ENCODE assay signal across 11 cellular contexts in genomic region chr2:219645631-219646527, GRCh38. TPM values are rescaled to one million over a fixed set of nuclear protein-coding genes. Genes with fewer than 3 reads are reported as not detected.
A peak's percentile ranks its signal among the peaks of the same experiment; 100 is the strongest.
DNase-seq lines count a peak whose midpoint lies in the region; ATAC-seq, FAIRE-seq and TF ChIP-seq lines count a peak whose summit lies in the region.
"Had no signal": no experiment of that assay in that cellular context is flagged by ENCODE, and none has a peak within 500 bp of the region (broad histone marks: within the 10 kb centered on the region; RNA-seq: fewer than 3 reads in every experiment).

No MANE protein-coding gene starts in this region.

- H3K27me3 ChIP-seq in AG04450 (ENCODE audit: control insufficient read depth, insufficient read depth, low read length) (peaks cover 9% of the 10 kb centered on the region), MG63 (no peaks in the 10 kb centered on the region), endothelial cell of umbilical vein (ENCODE audit: control insufficient read depth in 2 of 2, insufficient read depth in 2 of 2, low read length in 2 of 2) (peaks cover 5 to 12% of the 10 kb centered on the region in 2 experiments)

- H3K4me1 ChIP-seq in endothelial cell of umbilical vein (ENCODE audit: control insufficient read depth, extremely low read depth, insufficient read depth, low read length): no peaks in the 10 kb centered on the region
- H3K4me1 ChIP-seq in mesodermal cell (ENCODE audit: control insufficient read depth, insufficient read depth, low read length, poor library complexity, severe bottlenecking): peaks cover 29% of the 10 kb centered on the region

- TF ChIP-seq CTCF in AG04450 (IDR thresholded peaks at IDR 0.05; ENCODE audit: low read depth, low read length): no peak
- TF ChIP-seq CTCF in endothelial cell of umbilical vein (IDR thresholded peaks at IDR 0.05; ENCODE audit: extremely low read depth in 1 of 2, insufficient read depth in 1 of 2, low read depth in 1 of 2, low read length in 2 of 2): no peak

- POLR2A ChIA-PET in AG04450 (lab: Yijun Ruan, JAX): interaction anchor here (0.7 to 1.1 kb wide), 4 partner anchors 43 to 1771 kb away, joined by 3 to 8 read pairs (median 5); no protein-coding TSS in a partner anchor
- POLR2A ChIA-PET in endothelial cell of umbilical vein (lab: Charles Lee): no interaction called here

- H3K9ac ChIP-seq in endothelial cell of umbilical vein (replicated peaks; ENCODE audit: extremely low read depth, insufficient read depth, low read length): no peak overlapping the region

- no peaks in the 10 kb centered on the region for H3K36me3 ChIP-seq in MG63
- H3K36me3 ChIP-seq in endothelial cell of umbilical vein (ENCODE audit: control insufficient read depth in 2 of 2, extremely low read depth in 1 of 2, insufficient read depth in 2 of 2, low read length in 2 of 2): no peaks in the 10 kb centered on the region
- no peaks in the 10 kb centered on the region for H3K36me3 ChIP-seq in mesodermal cell (ENCODE audit: control insufficient read depth, insufficient read depth, low read length)

- DNase-seq in AG04450 (ENCODE audit: low read depth, low spot score) (peak; percentile 27), MG63 (peak; percentile 74), endothelial cell of umbilical vein (ENCODE audit: low read depth, low spot score) (no peak), HUDEP-2 (lab: John Stamatoyannopoulos, UW; ENCODE audit: unreplicated experiment in 76 of 76) (no peak), left colon (no peak)
- DNase-seq in activated naive CD4-positive, alpha-beta T cell treated with anti-CD3 and anti-CD28 coated beads, Interleukin-2, amount 50 U/mL, for 16 hours: no peak
- DNase-seq: NCI-H446 treated with DMSO at 0.1 percent for 48 hours had no signal

- H3K27ac ChIP-seq in AG04450 (ENCODE audit: low read depth, low read length) (peak overlapping the region; percentile 3), endothelial cell of umbilical vein (ENCODE audit: insufficient read depth, low read depth, low read length) (no peak overlapping the region), mesodermal cell (ENCODE audit: low read depth, low read length, severe bottlenecking) (peak overlapping the region; percentile 69)

- TF ChIP-seq POLR2A in endothelial cell of umbilical vein (IDR thresholded peaks at IDR 0.05; ENCODE audit: low read depth, low read length): no peak

- H3K9me1 ChIP-seq in endothelial cell of umbilical vein (replicated peaks; ENCODE audit: control insufficient read depth, extremely low read depth, insufficient read depth, low read length): no peaks in the 10 kb centered on the region

- CTCF ChIA-PET in AG04450 (lab: Charles Lee) (interaction anchor here (0.6 to 6.2 kb wide), 5 partner anchors 44 to 254 kb away, joined by 3 to 45 read pairs (median 4); no protein-coding TSS in a partner anchor), endothelial cell of umbilical vein (lab: Charles Lee) (interaction anchor here (1.0 to 5.4 kb wide), 6 partner anchors 44 to 1928 kb away, joined by 3 to 47 read pairs (median 6); no protein-coding TSS in a partner anchor)

- no peaks in the 10 kb centered on the region for H3K9me3 ChIP-seq in AG04450 (ENCODE audit: control insufficient read depth, insufficient read depth, low read length)
- H3K9me3 ChIP-seq in MG63: no peaks in the 10 kb centered on the region
- no peaks in the 10 kb centered on the region for H3K9me3 ChIP-seq in endothelial cell of umbilical vein (replicated peaks; ENCODE audit: control insufficient read depth, insufficient read depth, low read length)
- H3K9me3 ChIP-seq in mesodermal cell (ENCODE audit: control insufficient read depth, low read length): no peaks in the 10 kb centered on the region

- no peaks in the 10 kb centered on the region for H4K20me1 ChIP-seq in endothelial cell of umbilical vein (replicated peaks; ENCODE audit: control insufficient read depth, extremely low read depth, insufficient read depth, low read length)

- H3K4me3 ChIP-seq in AG04450 (ENCODE audit: low read depth, low read length) (no peak overlapping the region), MG63 (no peak overlapping the region), endothelial cell of umbilical vein (replicated peaks in 1 of 3; ENCODE audit: insufficient read depth in 1 of 3, low read depth in 1 of 3, low read length in 3 of 3) (no peak overlapping the region), mesodermal cell (ENCODE audit: extremely low read depth, insufficient read depth, low read length, poor library complexity, severe bottlenecking) (no peak overlapping the region)

- no peak overlapping the region for H2AFZ ChIP-seq in endothelial cell of umbilical vein (ENCODE audit: low read depth, low read length)

- WGBS in mesodermal cell (ENCODE audit: insufficient coverage in 2 of 2), 2 experiments: 73 to 74% methylated on average over 5 to 8 of the region's 12 CpGs

- intact Hi-C loops in endothelial cell of umbilical vein (cut with micrococcal nuclease): no loop called here
- intact Hi-C loops in left colon (cut with DNase I, micrococcal nuclease): loop anchor here in 1 of 2 donors (10.0 kb wide), 1 partner anchor 101 kb away; the partner anchor contains the start of genes CHPF and TMEM198

- BruUV-seq in endothelial cell of umbilical vein (replicated peaks; lab: Mats Ljungman, UMichigan): no TSS peak

- ATAC-seq in left colon (no peak), HG03097 (IDR thresholded peaks at IDR 0.05; ENCODE audit: low FRiP score, unreplicated experiment) (no peak)

- no peak for FAIRE-seq in endothelial cell of umbilical vein (lab: Jason Lieb, UNC)
- FAIRE-seq: colon, GM19239 had no signal

- dilution Hi-C loops in endothelial cell of umbilical vein (cut with MboI; ENCODE audit: extremely low pct_ligation_motif_present, low sequenced_read_pairs): no loop called here

- no peak overlapping the region for H3K4me2 ChIP-seq in endothelial cell of umbilical vein (ENCODE audit: insufficient read depth, low read length)

- H3K79me2 ChIP-seq in endothelial cell of umbilical vein (ENCODE audit: control insufficient read depth, insufficient read depth, low read length): no peaks in the 10 kb centered on the region

TF ChIP-seq in endothelial cell of umbilical vein, 7 proteins besides CTCF, POLR2A, EP300 and RAD21:
- no peak for TF ChIP-seq GATA2 (IDR thresholded peaks at IDR 0.05; ENCODE audit: insufficient read depth, insufficient read length, low read depth, low read length)
- peak; percentile 60 for TF ChIP-seq FOS (IDR thresholded peaks at IDR 0.05; ENCODE audit: borderline replicate concordance, insufficient read depth, low read length)
- no peak for TF ChIP-seq POLR2AphosphoS5 (IDR thresholded peaks at IDR 0.05; ENCODE audit: insufficient read depth, low read depth, low read length)
- no peak for TF ChIP-seq MAX (IDR thresholded peaks at IDR 0.05; ENCODE audit: insufficient read depth, insufficient read length)

RNA-seq across cellular contexts. Expression of gene SLC4A3, which starts 18.4 kb away (rescaled TPM):
- polyA plus RNA-seq in AG04450 (2011; rRNA removed) (3.3 and 5.2 TPM in 2 replicates), endothelial cell of umbilical vein (0.24 and 0.29 TPM in 2 replicates)
- polyA minus RNA-seq in AG04450 (2011; rRNA and poly(A)+ RNA removed): 3.4 and 3.9 TPM in 2 replicates
- total RNA-seq in MG63 (2014; rRNA removed; shearing (Covaris generic); ENCODE audit: low replicate concordance): 3.0 and 4.9 TPM in 2 replicates
- total RNA-seq in endothelial cell of umbilical vein (0.21 and 0.35 TPM in 2 replicates), left colon (1 to 10 TPM in 1 of 2 donors, under 1 TPM in 1; 0.24 to 1.2 TPM)
- 0.12 and 0.13 TPM in 2 replicates for polyA plus RNA-seq in endothelial cell of umbilical vein (2011; cell fraction: cytosol; rRNA removed)
- polyA plus RNA-seq in endothelial cell of umbilical vein (2011; cell fraction: nucleus; rRNA removed): 0.80 and 1.1 TPM in 2 replicates
- polyA plus RNA-seq in endothelial cell of umbilical vein (2012): 0.67 and 1.9 TPM in 2 replicates
- 0.27 and 0.74 TPM in 2 replicates for polyA minus RNA-seq in endothelial cell of umbilical vein
- not detected for polyA minus RNA-seq in endothelial cell of umbilical vein (2011; cell fraction: cytosol; rRNA and poly(A)+ RNA removed)
- polyA minus RNA-seq in endothelial cell of umbilical vein (2011; cell fraction: nucleus; rRNA and poly(A)+ RNA removed): 0.34 and 0.38 TPM in 2 replicates
- 5.6 TPM for polyA plus RNA-seq in mesodermal cell (2013, experiment 1 of 2)
- 5.8 TPM for polyA plus RNA-seq in mesodermal cell (2013, experiment 2 of 2)

RNA-seq across cellular contexts. Expression of gene STK11IP, which starts 48.2 kb away (rescaled TPM):
- polyA plus RNA-seq in AG04450 (2011; rRNA removed) (7.7 and 11.8 TPM in 2 replicates), endothelial cell of umbilical vein (17.7 and 19.8 TPM in 2 replicates)
- polyA minus RNA-seq in AG04450 (2011; rRNA and poly(A)+ RNA removed): 17.2 and 18.5 TPM in 2 replicates
- 8.2 and 15.8 TPM in 2 replicates for total RNA-seq in MG63 (2014; rRNA removed; shearing (Covaris generic); ENCODE audit: low replicate concordance)
- total RNA-seq in endothelial cell of umbilical vein (19.2 and 20.2 TPM in 2 replicates), left colon (10 to 100 TPM; 27.9 to 35.5 TPM)
- 8.0 and 9.0 TPM in 2 replicates for polyA plus RNA-seq in endothelial cell of umbilical vein (2011; cell fraction: cytosol; rRNA removed)
- 80.1 and 100 TPM in 2 replicates for polyA plus RNA-seq in endothelial cell of umbilical vein (2011; cell fraction: nucleus; rRNA removed)
- 11.4 and 16.0 TPM in 2 replicates for polyA plus RNA-seq in endothelial cell of umbilical vein (2012)
- polyA minus RNA-seq in endothelial cell of umbilical vein: 13.3 and 20.4 TPM in 2 replicates
- 3.8 TPM for polyA minus RNA-seq in endothelial cell of umbilical vein (2011; cell fraction: cytosol; rRNA and poly(A)+ RNA removed)
- polyA minus RNA-seq in endothelial cell of umbilical vein (2011; cell fraction: nucleus; rRNA and poly(A)+ RNA removed): 25.4 and 34.5 TPM in 2 replicates
- polyA plus RNA-seq in mesodermal cell (2013, experiment 1 of 2): 17.4 TPM
- polyA plus RNA-seq in mesodermal cell (2013, experiment 2 of 2): 14.3 TPM

Comparison
In these comparisons a context has a peak if more than half of its experiments do, and no peak if none do; other contexts are left out.
1. DNase-seq: peak in AG04450 (single experiment) and MG63 (single experiment); none in endothelial cell of umbilical vein (single experiment), HUDEP-2 (0 of 76), left colon (0 of 2) and activated naive CD4-positive, alpha-beta T cell treated with anti-CD3 and anti-CD28 coated beads, Interleukin-2, amount 50 U/mL, for 16 hours (single experiment).